In genomic region chr3:165195628-165196576, GRCh38 we compare ENCODE assay signal across 8 cellular contexts. TPM values are rescaled to one million over a fixed set of nuclear protein-coding genes. Genes with fewer than 3 reads are reported as not detected.
A peak's percentile ranks its signal among the peaks of the same experiment; 100 is the strongest.
DNase-seq lines count a peak whose midpoint lies in the region; FAIRE-seq and TF ChIP-seq lines count a peak whose summit lies in the region.

Gene SLITRK3, minus strand, starts transcription at chr3:165196384. Its CDS starts 5,554 bp downstream, at chr3:165190830.

- H3K36me3 Mint-ChIP-seq in activated T-cell treated with anti-CD3 and anti-CD28 coated beads, Interleukin-2, amount 50 U/mL, for 24 hours (ENCODE audit: low read depth) = no peaks in the 10 kb centered on the region

- no peak for TF ChIP-seq CTCF in bronchial epithelial cell (IDR thresholded peaks at IDR 0.05; ENCODE audit: insufficient read depth, low read length, severe bottlenecking)
- no peak for TF ChIP-seq CTCF in lower leg skin (IDR thresholded peaks at IDR 0.05)
- no peak for TF ChIP-seq CTCF in tibial artery (IDR thresholded peaks at IDR 0.05)

- H3K4me1 ChIP-seq in tibial artery = peaks cover 0 to 49% (median 25%) of the 10 kb centered on the region in 4 donors

- peak within 1 kb of the TSS; percentile 32 for H3K4me3 Mint-ChIP-seq in activated T-cell treated with anti-CD3 and anti-CD28 coated beads, Interleukin-2, amount 50 U/mL, for 24 hours

- WGBS in lower leg skin, 2 donors = 2 to 4% methylated on average over 43 of the region's 43 CpGs

- H3K27me3 ChIP-seq in bronchial epithelial cell (ENCODE audit: control insufficient read depth, insufficient read depth, low read length) (peaks cover 39% of the 10 kb centered on the region), tibial artery (peaks cover 6 to 63% of the 10 kb centered on the region in 2 donors)

- no peaks in the 10 kb centered on the region for H3K36me3 ChIP-seq in bronchial epithelial cell (ENCODE audit: control insufficient read depth, insufficient read depth, low read length)
- H3K36me3 ChIP-seq in tibial artery = no peaks in the 10 kb centered on the region

- no peaks in the 10 kb centered on the region for H3K9me3 ChIP-seq in tibial artery

- intact Hi-C loops in lower leg skin (cut with DNase I; ENCODE audit: low total_unique reads) (no loop called here), tibial artery (cut with DNase I; ENCODE audit: low total_unique reads) (no loop called here)

- no peaks in the 10 kb centered on the region for H3K9me3 Mint-ChIP-seq in activated T-cell treated with anti-CD3 and anti-CD28 coated beads, Interleukin-2, amount 50 U/mL, for 24 hours

- DNase-seq in activated T-cell treated with anti-CD3 and anti-CD28 coated beads, Interleukin-2, amount 50 U/mL, for 24 hours = no peak
- DNase-seq in activated T-cell treated with anti-CD3 and anti-CD28 coated beads, Interleukin-2, amount 50 U/mL, for 48 hours = no peak
- no peak for DNase-seq in bronchial epithelial cell (ENCODE audit: low read depth)
- no peak for DNase-seq in lower leg skin (ENCODE audit: low spot score in 2 of 2)
- DNase-seq in tibial artery = peak in 1 of 2 donors; percentile 37
- no peak for DNase-seq in NOMO-1 (lab: John Stamatoyannopoulos, UW; ENCODE audit: unreplicated experiment in 2 of 2)
- DNase-seq in NCI-H187 treated with DMSO at 0.1 percent for 48 hours (lab: John Stamatoyannopoulos, UW) = no peak
- DNase-seq in H4 (ENCODE audit: low spot score) = no peak

- H3K27ac Mint-ChIP-seq in activated T-cell treated with anti-CD3 and anti-CD28 coated beads, Interleukin-2, amount 50 U/mL, for 24 hours = no peak within 1 kb of the TSS

- H3K27ac ChIP-seq in tibial artery = no peak within 1 kb of the TSS

- no peak for TF ChIP-seq POLR2A in lower leg skin (IDR thresholded peaks at IDR 0.05)

- FAIRE-seq in bronchial epithelial cell (lab: Jason Lieb, UNC) = no peak

- H3K4me1 Mint-ChIP-seq in activated T-cell treated with anti-CD3 and anti-CD28 coated beads, Interleukin-2, amount 50 U/mL, for 24 hours (ENCODE audit: low read depth) = peaks cover 20% of the 10 kb centered on the region

- H3K27me3 Mint-ChIP-seq in activated T-cell treated with anti-CD3 and anti-CD28 coated beads, Interleukin-2, amount 50 U/mL, for 24 hours = peaks cover 67% of the 10 kb centered on the region

- H3K4me3 ChIP-seq in bronchial epithelial cell (ENCODE audit: low read depth, low read length) (peak within 1 kb of the TSS; percentile 9), lower leg skin (ENCODE audit: low read depth, poor library complexity, severe bottlenecking) (peak within 1 kb of the TSS; percentile 20), tibial artery (peak within 1 kb of the TSS; percentile 38 to 54)

RNA-seq across cellular contexts. Expression of gene SLITRK3, which starts in this region (rescaled TPM):
- under 0.01 TPM in 1 of 2 replicates, not detected in the other for total RNA-seq in bronchial epithelial cell
- under 1 TPM in 1 of 4 donors, not detected in 3; 0.08 TPM for total RNA-seq in lower leg skin
- 0.25 TPM in 1 of 2 replicates, not detected in the other for total RNA-seq in H4 (2014; rRNA removed; shearing (Covaris generic))
